ENCODE assay signal across 1 cellular context in genomic region chr20:50296450-50297375, GRCh38.
TF ChIP-seq lines count a peak whose summit lies in the region.

No MANE protein-coding gene starts in this region.

TF ChIP-seq in WTC11, 78 proteins besides CTCF, POLR2A, EP300 and RAD21 (continued from another document):
- no peak for TF ChIP-seq AFF4 (CRISPR knock-in tag; IDR thresholded peaks at IDR 0.05; ENCODE audit: borderline replicate concordance)
- no peak for TF ChIP-seq ETV6 (CRISPR knock-in tag; IDR thresholded peaks at IDR 0.05)
- no peak for TF ChIP-seq CREB1 (CRISPR knock-in tag; IDR thresholded peaks at IDR 0.05)
- no peak for TF ChIP-seq FOXP1 (CRISPR knock-in tag; IDR thresholded peaks at IDR 0.05; ENCODE audit: borderline replicate concordance)
- TF ChIP-seq KAT7 (CRISPR knock-in tag; IDR thresholded peaks at IDR 0.05; ENCODE audit: borderline replicate concordance) = no peak
- TF ChIP-seq ZNF416 (CRISPR knock-in tag; IDR thresholded peaks at IDR 0.05) = no peak
